1 cellular context compared by ENCODE assay signal in the genomic region with DNA sequence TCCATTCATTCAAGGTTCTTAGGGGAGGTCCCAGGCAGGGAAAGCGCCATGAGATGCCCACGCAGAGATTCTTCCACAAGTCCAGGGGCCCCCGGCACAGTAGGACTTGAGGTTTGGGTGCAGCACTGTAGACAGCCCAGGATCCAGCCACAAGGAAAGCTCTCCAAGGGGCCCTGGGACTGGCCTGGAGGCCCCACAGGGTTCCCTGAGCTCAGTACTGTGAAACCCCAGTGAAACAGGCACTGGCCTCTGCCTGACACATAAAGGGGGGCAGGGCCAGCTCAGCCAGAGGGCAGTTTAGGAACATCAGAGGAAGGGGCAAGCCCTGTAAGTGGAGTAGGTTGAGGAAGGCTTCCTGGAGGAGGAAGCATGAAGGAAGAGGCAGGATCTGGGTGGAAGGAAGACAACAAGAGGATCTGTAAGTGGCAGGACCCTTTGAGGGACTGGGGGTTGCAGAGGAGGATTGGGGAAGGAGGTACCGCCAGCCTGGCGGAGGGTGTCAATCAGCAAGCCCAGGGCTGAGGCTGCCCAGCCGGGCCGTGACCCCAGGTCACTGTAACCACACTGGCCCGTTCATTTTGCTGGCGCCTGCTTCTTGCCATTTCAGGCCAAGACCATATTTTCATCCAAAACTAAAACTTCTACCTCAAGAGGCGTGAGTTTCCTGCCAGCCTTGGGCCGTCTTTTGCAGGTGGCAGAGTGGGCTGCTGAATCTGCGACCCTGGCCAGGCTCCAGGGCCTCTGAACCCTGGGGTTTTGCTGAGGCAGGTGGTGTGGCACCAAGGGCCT.
TF ChIP-seq lines count a peak whose summit lies in the region.

No MANE protein-coding gene starts in this region.

TF ChIP-seq in K562, 482 proteins besides CTCF, POLR2A, EP300 and RAD21 (continued from another document):
- TF ChIP-seq, protein P1, sequence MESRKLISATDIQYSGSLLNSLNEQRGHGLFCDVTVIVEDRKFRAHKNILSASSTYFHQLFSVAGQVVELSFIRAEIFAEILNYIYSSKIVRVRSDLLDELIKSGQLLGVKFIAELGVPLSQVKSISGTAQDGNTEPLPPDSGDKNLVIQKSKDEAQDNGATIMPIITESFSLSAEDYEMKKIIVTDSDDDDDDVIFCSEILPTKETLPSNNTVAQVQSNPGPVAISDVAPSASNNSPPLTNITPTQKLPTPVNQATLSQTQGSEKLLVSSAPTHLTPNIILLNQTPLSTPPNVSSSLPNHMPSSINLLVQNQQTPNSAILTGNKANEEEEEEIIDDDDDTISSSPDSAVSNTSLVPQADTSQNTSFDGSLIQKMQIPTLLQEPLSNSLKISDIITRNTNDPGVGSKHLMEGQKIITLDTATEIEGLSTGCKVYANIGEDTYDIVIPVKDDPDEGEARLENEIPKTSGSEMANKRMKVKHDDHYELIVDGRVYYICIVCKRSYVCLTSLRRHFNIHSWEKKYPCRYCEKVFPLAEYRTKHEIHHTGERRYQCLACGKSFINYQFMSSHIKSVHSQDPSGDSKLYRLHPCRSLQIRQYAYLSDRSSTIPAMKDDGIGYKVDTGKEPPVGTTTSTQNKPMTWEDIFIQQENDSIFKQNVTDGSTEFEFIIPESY (CRISPR knock-in tag; IDR thresholded peaks at IDR 0.05), result peak; percentile 43; the same call in 1 of the 2 replicates
- TF ChIP-seq, protein P2, sequence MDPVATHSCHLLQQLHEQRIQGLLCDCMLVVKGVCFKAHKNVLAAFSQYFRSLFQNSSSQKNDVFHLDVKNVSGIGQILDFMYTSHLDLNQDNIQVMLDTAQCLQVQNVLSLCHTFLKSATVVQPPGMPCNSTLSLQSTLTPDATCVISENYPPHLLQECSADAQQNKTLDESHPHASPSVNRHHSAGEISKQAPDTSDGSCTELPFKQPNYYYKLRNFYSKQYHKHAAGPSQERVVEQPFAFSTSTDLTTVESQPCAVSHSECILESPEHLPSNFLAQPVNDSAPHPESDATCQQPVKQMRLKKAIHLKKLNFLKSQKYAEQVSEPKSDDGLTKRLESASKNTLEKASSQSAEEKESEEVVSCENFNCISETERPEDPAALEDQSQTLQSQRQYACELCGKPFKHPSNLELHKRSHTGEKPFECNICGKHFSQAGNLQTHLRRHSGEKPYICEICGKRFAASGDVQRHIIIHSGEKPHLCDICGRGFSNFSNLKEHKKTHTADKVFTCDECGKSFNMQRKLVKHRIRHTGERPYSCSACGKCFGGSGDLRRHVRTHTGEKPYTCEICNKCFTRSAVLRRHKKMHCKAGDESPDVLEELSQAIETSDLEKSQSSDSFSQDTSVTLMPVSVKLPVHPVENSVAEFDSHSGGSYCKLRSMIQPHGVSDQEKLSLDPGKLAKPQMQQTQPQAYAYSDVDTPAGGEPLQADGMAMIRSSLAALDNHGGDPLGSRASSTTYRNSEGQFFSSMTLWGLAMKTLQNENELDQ (CRISPR knock-in tag; IDR thresholded peaks at IDR 0.05; ENCODE audit: borderline replicate concordance), result no peak
TF ChIP-seq in K562: peak in this region for 2.
